Comparison of ENCODE assay signal across 27 cellular contexts in genomic region chrX:112628288-112628687, GRCh38. TPM values are rescaled to one million over a fixed set of nuclear protein-coding genes. Genes with fewer than 3 reads are reported as not detected.
"Had no signal": no experiment of that assay in that cellular context is flagged by ENCODE, and none has a peak within 500 bp of the region (broad histone marks: within the 10 kb centered on the region; RNA-seq: fewer than 3 reads in every experiment).

No MANE protein-coding gene starts in this region.

- H3K36me3 Mint-ChIP-seq: mesothelial cell of epicardium, naive B cell had no signal

- ATAC-seq: gastrocnemius medialis; lower lobe of right lung; mucosa of descending colon; naive thymus-derived CD8-positive, alpha-beta T cell had no signal

- DNase-seq: dermis blood vessel endothelial cell; dorsolateral prefrontal cortex; effector CD4-positive, alpha-beta T cell; effector memory CD4-positive, alpha-beta T cell; foreskin fibroblast; foreskin melanocyte; gastrocnemius medialis; glutamatergic neuron; head of caudate nucleus; hippocampal formation; left cardiac atrium; left ventricle myocardium inferior; lower lobe of right lung; mesenchymal stem cell; mucosa of descending colon; naive B cell; naive thymus-derived CD8-positive, alpha-beta T cell had no signal

- H3K9me3 Mint-ChIP-seq: mesothelial cell of epicardium; naive thymus-derived CD8-positive, alpha-beta T cell had no signal

- H3K4me1 ChIP-seq: esophagus muscularis mucosa, gastrocnemius medialis, left ventricle myocardium inferior, lower lobe of right lung had no signal

- H3K9me3 ChIP-seq: esophagus muscularis mucosa, gastrocnemius medialis, left ventricle myocardium inferior, lower lobe of right lung, mucosa of descending colon had no signal

- H3K36me3 ChIP-seq: esophagus muscularis mucosa, gastrocnemius medialis, left ventricle myocardium inferior, lower lobe of right lung had no signal

- H3K4me3 ChIP-seq: coronary artery, dorsolateral prefrontal cortex, esophagus muscularis mucosa, gastrocnemius medialis, left ventricle myocardium inferior, lower lobe of right lung, mucosa of descending colon had no signal

- H3K27ac Mint-ChIP-seq: mesothelial cell of epicardium; naive B cell; naive thymus-derived CD8-positive, alpha-beta T cell had no signal

- H3K27me3 ChIP-seq: esophagus muscularis mucosa had no signal

- H3K4me1 Mint-ChIP-seq: mesothelial cell of epicardium; naive B cell; naive thymus-derived CD8-positive, alpha-beta T cell had no signal

- H3K4me3 Mint-ChIP-seq: mesothelial cell of epicardium; naive B cell; naive thymus-derived CD8-positive, alpha-beta T cell had no signal

- H3K27ac ChIP-seq: coronary artery, dorsolateral prefrontal cortex, esophagus muscularis mucosa, gastrocnemius medialis, left ventricle myocardium inferior, lower lobe of right lung had no signal

RNA-seq across cellular contexts. Expression of gene LHFPL1, which starts 51.5 kb away (rescaled TPM):
- total RNA-seq: endothelial cell of umbilical vein, epithelial cell of proximal tubule, esophagus muscularis mucosa, glomerular endothelial cell, kidney epithelial cell, left ventricle myocardium inferior, mesenteric fat pad, myocyte had no signal
- polyA plus RNA-seq: endothelial cell of umbilical vein, keratinocyte had no signal
